In the genomic region with DNA sequence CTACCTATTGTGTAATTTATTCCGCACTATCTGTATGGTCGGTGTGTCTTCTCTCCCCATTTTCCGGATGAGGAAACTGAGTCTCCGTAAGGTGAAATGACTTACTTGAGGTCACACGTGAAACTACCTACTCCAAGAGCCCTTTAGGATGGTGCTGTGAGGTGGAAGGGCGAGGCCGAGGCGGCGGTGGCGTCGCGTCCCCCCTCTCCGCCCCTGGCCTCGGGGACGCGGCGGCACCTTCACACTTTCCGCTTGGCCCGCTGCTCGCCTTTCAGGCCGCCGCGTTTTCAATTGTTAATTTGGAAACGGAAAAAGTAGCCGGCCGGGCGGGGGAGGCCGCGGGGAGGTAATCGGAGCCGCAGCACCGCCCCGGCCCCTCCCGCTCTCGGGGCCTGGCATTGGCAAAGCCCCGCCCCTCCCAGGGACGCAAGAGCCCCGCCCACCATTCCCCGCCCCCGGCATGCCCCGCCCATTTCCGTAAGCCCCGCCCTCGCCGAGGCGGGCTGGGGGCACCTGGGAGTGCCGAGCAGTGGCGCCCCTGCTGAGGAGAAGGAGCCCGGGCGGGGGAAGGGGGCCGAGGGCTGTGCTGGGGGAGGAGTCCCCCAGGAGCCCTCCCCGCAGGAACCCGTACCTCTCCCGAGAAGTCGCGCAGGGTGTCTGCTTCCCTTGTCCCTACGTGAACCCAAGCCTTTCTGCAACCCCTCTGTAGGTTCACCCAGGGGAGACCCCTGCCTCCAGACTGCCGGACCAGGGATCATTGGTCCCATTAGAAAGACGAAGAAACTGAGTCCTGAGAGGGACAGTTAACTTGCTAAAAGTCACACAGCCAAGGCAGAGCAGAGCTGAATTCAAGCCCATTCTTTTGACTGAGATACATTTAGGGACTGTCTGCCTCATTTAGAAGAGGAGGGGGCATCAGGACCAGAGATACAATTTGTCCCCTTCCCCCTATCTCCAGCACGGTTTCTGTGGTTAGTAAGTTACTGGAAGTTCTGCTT, we compare ENCODE assay signal across 8 cellular contexts. TPM values are rescaled to one million over a fixed set of nuclear protein-coding genes. Genes with fewer than 3 reads are reported as not detected.
DNase-seq lines count a peak whose midpoint lies in the region; ATAC-seq and TF ChIP-seq lines count a peak whose summit lies in the region.

No MANE protein-coding gene starts in this region.

- H3K4me3 ChIP-seq in ovary (peak overlapping the region; percentile 41), thyroid gland (replicated peaks in 1 of 3) (peak overlapping the region in 1 of 3 donors; percentile 18)

- intact Hi-C loops in ovary (cut with DNase I), result no loop called here
- intact Hi-C loops in thyroid gland (cut with DNase I), result no loop called here

- peaks cover under 1% of the 10 kb centered on the region for H3K9me3 Mint-ChIP-seq in glutamatergic neuron (ENCODE audit: unreplicated experiment)

- H3K27ac Mint-ChIP-seq in glutamatergic neuron (ENCODE audit: unreplicated experiment), result no peak overlapping the region

- H3K9me3 ChIP-seq in ovary, result no peaks in the 10 kb centered on the region
- no peaks in the 10 kb centered on the region for H3K9me3 ChIP-seq in thyroid gland

- in situ Hi-C loops in GM13977 (cut with MboI; ENCODE audit: low pct_unique_long_range_greater_than_20kb, low sequenced_read_pairs, unreplicated experiment), result no loop called here

- peaks cover 15% of the 10 kb centered on the region for H3K4me1 ChIP-seq in ovary (ENCODE audit: insufficient read depth)
- H3K4me1 ChIP-seq in thyroid gland, result peaks cover 8 to 25% of the 10 kb centered on the region in 2 donors

- TF ChIP-seq POLR2A in ovary (IDR thresholded peaks at IDR 0.05) (no peak), thyroid gland (IDR thresholded peaks at IDR 0.05) (peak in 1 of 2 donors; percentile 13)

- peak overlapping the region; percentile 63 for H3K4me3 Mint-ChIP-seq in glutamatergic neuron (ENCODE audit: unreplicated experiment)

- DNase-seq in GM13977 (ENCODE audit: low spot score), result peak; percentile 95
- DNase-seq in RPMI8226, result peak; percentile 92
- peak; percentile 73 for DNase-seq in activated gamma-delta T cell treated with anti-CD3 and anti-CD28 coated beads, Interleukin-2, amount 50 U/mL, for 16 hours (ENCODE audit: low read depth)
- DNase-seq in glutamatergic neuron, result peak; percentile 57
- peak; percentile 87 to 93 (median 90) for DNase-seq in ovary
- peak; percentile 87 to 88 for DNase-seq in thyroid gland
- DNase-seq in AML-193 (lab: John Stamatoyannopoulos, UW), result no peak

- peak; percentile 76 for ATAC-seq in HG03432 (IDR thresholded peaks at IDR 0.05; ENCODE audit: unreplicated experiment)

- H3K27ac ChIP-seq in ovary (peak overlapping the region; percentile 80 to 81), thyroid gland (peak overlapping the region; percentile 33 to 52 (median 50))

- H3K36me3 Mint-ChIP-seq in glutamatergic neuron (ENCODE audit: unreplicated experiment), result no peaks in the 10 kb centered on the region

- H3K36me3 ChIP-seq in ovary, result no peaks in the 10 kb centered on the region
- no peaks in the 10 kb centered on the region for H3K36me3 ChIP-seq in thyroid gland

- no peak for TF ChIP-seq EP300 in ovary (IDR thresholded peaks at IDR 0.05)

- WGBS in ovary, 3 donors, result 5 to 11% (median 8%) methylated on average over 57 to 60 of the region's 60 CpGs
- WGBS in thyroid gland, 2 donors, result 12 to 13% methylated on average over 40 to 44 of the region's 60 CpGs

- H3K27me3 ChIP-seq in ovary (no peaks in the 10 kb centered on the region), thyroid gland (no peaks in the 10 kb centered on the region)

- peaks cover 8% of the 10 kb centered on the region for H3K4me1 Mint-ChIP-seq in glutamatergic neuron (ENCODE audit: low read depth, unreplicated experiment)

- no peak for TF ChIP-seq CTCF in GM13977 (IDR thresholded peaks at IDR 0.05; ENCODE audit: extremely low read depth, insufficient read depth, missing control alignments)
- no peak for TF ChIP-seq CTCF in glutamatergic neuron (IDR thresholded peaks at IDR 0.05; ENCODE audit: partially characterized antibody, unreplicated experiment)
- TF ChIP-seq CTCF in ovary (IDR thresholded peaks at IDR 0.05), result no peak
- TF ChIP-seq CTCF in thyroid gland (IDR thresholded peaks at IDR 0.05), result no peak

- peaks cover 4% of the 10 kb centered on the region for H3K27me3 Mint-ChIP-seq in glutamatergic neuron (ENCODE audit: unreplicated experiment)

RNA-seq across cellular contexts. Expression of a gene that starts 18.8 kb away (rescaled TPM):
- 0.76 TPM for total RNA-seq in glutamatergic neuron (ENCODE audit: unreplicated experiment)
- 1 to 10 TPM in 2 of 7 donors, under 1 TPM in 5; 0.36 to 3.1 (median 0.84) TPM for total RNA-seq in ovary
- polyA plus RNA-seq in ovary, result 1 to 10 TPM in 1 of 2 donors, under 1 TPM in 1; 0.73 to 1.1 TPM
- 1 to 10 TPM in 1 of 4 donors, under 1 TPM in 3; 0.11 to 1.1 (median 0.40) TPM for total RNA-seq in thyroid gland

RNA-seq across cellular contexts. Expression of a gene that starts 59.8 kb away (rescaled TPM):
- total RNA-seq in glutamatergic neuron (ENCODE audit: unreplicated experiment), result 3.8 TPM
- total RNA-seq in ovary, result 100 to 1,000 TPM in 1 of 7 donors, 10 to 100 TPM in 6; 16.4 to 149 (median 24.3) TPM
- polyA plus RNA-seq in ovary, result 1 to 10 TPM in 1 of 2 donors, under 1 TPM in 1; 0.75 to 5.2 TPM
- total RNA-seq in thyroid gland, result 10 to 100 TPM in 3 of 4 donors, 1 to 10 TPM in 1; 8.8 to 28.1 (median 20.3) TPM

Comparison
In these comparisons a context has a peak if more than half of its experiments do, and no peak if none do; other contexts are left out.
1. DNase-seq: peak in GM13977 (single experiment), RPMI8226 (single experiment), activated gamma-delta T cell treated with anti-CD3 and anti-CD28 coated beads, Interleukin-2, amount 50 U/mL, for 16 hours (single experiment), glutamatergic neuron (single experiment), ovary (5 of 5) and thyroid gland (2 of 2); none in AML-193 (0 of 2).